13 cellular contexts compared by ENCODE assay signal in the genomic region with DNA sequence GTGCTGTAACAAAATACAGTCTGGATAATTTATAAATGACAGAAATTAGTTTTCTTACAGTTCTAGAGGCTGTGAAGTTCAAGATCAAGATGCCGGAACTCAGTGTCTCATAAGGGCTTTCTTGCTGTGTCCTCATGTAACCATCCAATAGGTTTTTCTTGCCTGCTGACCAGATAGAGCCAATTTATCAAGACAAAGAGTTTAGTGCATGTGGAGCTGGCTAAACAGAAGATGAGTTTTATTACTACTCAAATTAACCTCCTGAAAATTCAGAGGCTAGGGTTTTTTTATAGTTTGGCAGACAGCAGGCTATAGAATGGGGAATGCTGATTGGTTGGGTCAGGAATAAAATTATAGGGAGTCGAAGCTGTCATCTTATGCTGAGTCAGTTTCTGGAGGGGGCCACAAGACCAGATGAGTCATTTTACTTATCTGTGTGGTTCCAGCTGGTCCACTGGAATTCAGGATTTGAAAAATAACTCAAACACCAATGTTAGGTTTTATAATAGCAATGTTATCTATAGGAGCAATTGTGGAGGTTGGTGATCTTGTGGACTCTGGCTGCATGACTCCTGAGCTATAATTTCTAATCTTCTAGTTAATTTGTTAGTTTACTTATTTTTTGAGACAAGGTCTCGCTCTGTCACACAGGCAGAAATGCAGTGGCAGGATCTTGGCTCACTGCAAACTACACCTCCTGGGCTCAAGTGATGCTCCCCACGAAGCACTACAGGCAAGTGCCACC. TPM values are rescaled to one million over a fixed set of nuclear protein-coding genes. Genes with fewer than 3 reads are reported as not detected.
A peak's percentile ranks its signal among the peaks of the same experiment; 100 is the strongest.
DNase-seq lines count a peak whose midpoint lies in the region; TF ChIP-seq lines count a peak whose summit lies in the region.
"Had no signal": no experiment of that assay in that cellular context is flagged by ENCODE, and none has a peak within 500 bp of the region (broad histone marks: within the 10 kb centered on the region; RNA-seq: fewer than 3 reads in every experiment).

No MANE protein-coding gene starts in this region.

- H3K36me3 Mint-ChIP-seq in chondrocyte (ENCODE audit: low read depth) = no peaks in the 10 kb centered on the region

- H3K36me3 ChIP-seq in MG63 = no peaks in the 10 kb centered on the region
- H3K36me3 ChIP-seq: neural progenitor cell had no signal

- no peaks in the 10 kb centered on the region for H3K27me3 Mint-ChIP-seq in chondrocyte (ENCODE audit: low read depth)

- no peaks in the 10 kb centered on the region for H3K9me3 Mint-ChIP-seq in chondrocyte (ENCODE audit: low read depth)
- H3K9me3 Mint-ChIP-seq: immature natural killer cell had no signal

- H3K27ac Mint-ChIP-seq in chondrocyte (ENCODE audit: unreplicated experiment) = peak overlapping the region; percentile 24
- H3K27ac Mint-ChIP-seq: immature natural killer cell, neural progenitor cell had no signal

- H3K4me3 ChIP-seq in MG63 = no peak overlapping the region
- H3K4me3 ChIP-seq: neural progenitor cell had no signal

- no peak for TF ChIP-seq CTCF in chondrocyte (IDR thresholded peaks at IDR 0.05)

- no peaks in the 10 kb centered on the region for H3K9me3 ChIP-seq in MG63

- peaks cover 46% of the 10 kb centered on the region for H3K4me1 Mint-ChIP-seq in chondrocyte (ENCODE audit: low read depth)

- H3K27me3 ChIP-seq in MG63 = no peaks in the 10 kb centered on the region

- DNase-seq in Caki2 (ENCODE audit: low read depth) (peak; percentile 53), MG63 (peak; percentile 42), chondrocyte (ENCODE audit: low spot score) (no peak), myocyte (ENCODE audit: low read depth) (peak; percentile 38), NOMO-1 treated with DMSO at 0.1 percent for 48 hours (lab: John Stamatoyannopoulos, UW; ENCODE audit: unreplicated experiment) (no peak), HT-29 (ENCODE audit: low spot score) (no peak), NCI-H446 (lab: John Stamatoyannopoulos, UW) (no peak)
- DNase-seq in activated CD4-positive, alpha-beta T cell treated with anti-CD3 and anti-CD28 coated beads, Interleukin-2, amount 50 U/mL, for 1 hour = no peak
- DNase-seq: activated gamma-delta T cell treated with Interleukin-2 at 50 U/mL for 16 hours; immature natural killer cell; NCI-H146; stimulated activated CD4-positive, alpha-beta T cell treated with anti-CD3 and anti-CD28 coated beads, Interleukin-2, amount 100 ng/mL, for 48 hours had no signal

- no peak overlapping the region for H3K4me3 Mint-ChIP-seq in chondrocyte (ENCODE audit: unreplicated experiment)
- H3K4me3 Mint-ChIP-seq: immature natural killer cell, neural progenitor cell had no signal

- in situ Hi-C loops in Caki2 (cut with HindIII; ENCODE audit: low pct_unique_long_range_greater_than_20kb, low sequenced_read_pairs) = no loop called here

RNA-seq across cellular contexts. Expression of gene PDK1, which starts 3.2 kb away (rescaled TPM):
- 39.2 and 44.6 TPM in 2 replicates for total RNA-seq in Caki2 (2014; rRNA removed; shearing (Covaris generic); ENCODE audit: low replicate concordance)
- total RNA-seq in MG63 (2014; rRNA removed; shearing (Covaris generic); ENCODE audit: low replicate concordance) = 11.5 and 26.4 TPM in 2 replicates
- 13.9 to 27.9 TPM (median 27.6 TPM) in 3 replicates for total RNA-seq in chondrocyte
- total RNA-seq in myocyte = 10.1 and 13.2 TPM in 2 replicates
- 9.5 TPM for polyA plus RNA-seq in myocyte (2012)
- 9.7 and 20.7 TPM in 2 replicates for total RNA-seq in HT-29 (2014; rRNA removed; shearing (Covaris generic))

Comparison
In these comparisons a context has a peak if more than half of its experiments do, and no peak if none do; other contexts are left out.
1. DNase-seq: peak in Caki2 (single experiment), MG63 (single experiment) and myocyte (single experiment); none in chondrocyte (single experiment), NOMO-1 treated with DMSO at 0.1 percent for 48 hours (single experiment), HT-29 (single experiment), activated CD4-positive, alpha-beta T cell treated with anti-CD3 and anti-CD28 coated beads, Interleukin-2, amount 50 U/mL, for 1 hour (single experiment) and NCI-H446 (0 of 2).